1 cellular context compared by ENCODE assay signal in genomic region chr1:40769815-40770214, GRCh38.
TF ChIP-seq lines count a peak whose summit lies in the region.

No MANE protein-coding gene starts in this region.

TF ChIP-seq in H1, 55 proteins besides CTCF, POLR2A, EP300 and RAD21:
- TF ChIP-seq, protein P1, sequence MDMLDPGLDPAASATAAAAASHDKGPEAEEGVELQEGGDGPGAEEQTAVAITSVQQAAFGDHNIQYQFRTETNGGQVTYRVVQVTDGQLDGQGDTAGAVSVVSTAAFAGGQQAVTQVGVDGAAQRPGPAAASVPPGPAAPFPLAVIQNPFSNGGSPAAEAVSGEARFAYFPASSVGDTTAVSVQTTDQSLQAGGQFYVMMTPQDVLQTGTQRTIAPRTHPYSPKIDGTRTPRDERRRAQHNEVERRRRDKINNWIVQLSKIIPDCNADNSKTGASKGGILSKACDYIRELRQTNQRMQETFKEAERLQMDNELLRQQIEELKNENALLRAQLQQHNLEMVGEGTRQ (IDR thresholded peaks at IDR 0.05; ENCODE audit: low read length) = no peak
- no peak for TF ChIP-seq POLR2AphosphoS5 (IDR thresholded peaks at IDR 0.05; ENCODE audit: low read depth, low read length)
- TF ChIP-seq YY1 (IDR thresholded peaks at IDR 0.05; ENCODE audit: low read depth, low read length) = no peak
- no peak for TF ChIP-seq CBX8 (IDR thresholded peaks at IDR 0.05; ENCODE audit: borderline replicate concordance, low read depth, low read length)
- TF ChIP-seq SP2 (IDR thresholded peaks at IDR 0.05; ENCODE audit: low read length) = no peak
- TF ChIP-seq SAP30 (IDR thresholded peaks at IDR 0.05; ENCODE audit: insufficient read depth, insufficient replicate concordance, low read length) = no peak
- no peak for TF ChIP-seq KDM5A (IDR thresholded peaks at IDR 0.05; ENCODE audit: low read length)
TF ChIP-seq in H1: peak in this region for 0.
